Comparison of ENCODE assay signal across 1 cellular context in the genomic region with DNA sequence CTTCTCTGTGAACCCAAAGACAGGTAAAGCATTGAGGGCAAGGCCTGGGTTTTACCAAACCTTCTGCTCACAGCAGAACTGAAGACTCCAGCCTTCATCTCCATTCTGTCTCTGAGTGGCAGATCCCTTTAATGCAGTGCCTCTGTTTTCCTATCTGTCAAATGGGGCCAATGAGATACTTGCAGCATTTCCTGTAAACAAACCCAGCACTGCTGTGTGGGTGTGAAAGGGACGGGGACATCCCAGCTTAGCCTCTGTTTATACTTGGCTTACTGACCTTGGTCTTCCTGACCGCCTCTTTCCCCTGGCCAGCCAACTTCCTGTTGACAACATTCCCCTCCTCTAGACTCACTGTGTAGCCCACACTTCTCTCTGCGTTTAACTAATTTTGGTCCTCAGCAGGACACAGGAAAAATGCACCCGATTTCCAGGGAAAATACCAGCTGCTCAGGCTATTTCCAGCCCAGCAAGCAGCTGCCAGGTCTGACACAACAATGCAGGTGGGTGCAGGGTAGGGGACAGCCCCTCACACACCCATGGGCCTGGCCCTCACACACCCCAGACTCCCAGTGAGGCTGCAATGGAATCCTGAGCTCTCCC.
A peak's percentile ranks its signal among the peaks of the same experiment; 100 is the strongest.
TF ChIP-seq lines count a peak whose summit lies in the region.

No MANE protein-coding gene starts in this region.

TF ChIP-seq in HepG2, 621 proteins besides CTCF, POLR2A, EP300 and RAD21 (continued from another document and continues in another):
- TF ChIP-seq BCL6 (CRISPR knock-in tag; IDR thresholded peaks at IDR 0.05): peak; percentile 85
- TF ChIP-seq, protein P1, sequence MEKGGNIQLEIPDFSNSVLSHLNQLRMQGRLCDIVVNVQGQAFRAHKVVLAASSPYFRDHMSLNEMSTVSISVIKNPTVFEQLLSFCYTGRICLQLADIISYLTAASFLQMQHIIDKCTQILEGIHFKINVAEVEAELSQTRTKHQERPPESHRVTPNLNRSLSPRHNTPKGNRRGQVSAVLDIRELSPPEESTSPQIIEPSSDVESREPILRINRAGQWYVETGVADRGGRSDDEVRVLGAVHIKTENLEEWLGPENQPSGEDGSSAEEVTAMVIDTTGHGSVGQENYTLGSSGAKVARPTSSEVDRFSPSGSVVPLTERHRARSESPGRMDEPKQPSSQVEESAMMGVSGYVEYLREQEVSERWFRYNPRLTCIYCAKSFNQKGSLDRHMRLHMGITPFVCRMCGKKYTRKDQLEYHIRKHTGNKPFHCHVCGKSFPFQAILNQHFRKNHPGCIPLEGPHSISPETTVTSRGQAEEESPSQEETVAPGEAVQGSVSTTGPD (CRISPR knock-in tag; IDR thresholded peaks at IDR 0.05): no peak
- TF ChIP-seq, protein P2, sequence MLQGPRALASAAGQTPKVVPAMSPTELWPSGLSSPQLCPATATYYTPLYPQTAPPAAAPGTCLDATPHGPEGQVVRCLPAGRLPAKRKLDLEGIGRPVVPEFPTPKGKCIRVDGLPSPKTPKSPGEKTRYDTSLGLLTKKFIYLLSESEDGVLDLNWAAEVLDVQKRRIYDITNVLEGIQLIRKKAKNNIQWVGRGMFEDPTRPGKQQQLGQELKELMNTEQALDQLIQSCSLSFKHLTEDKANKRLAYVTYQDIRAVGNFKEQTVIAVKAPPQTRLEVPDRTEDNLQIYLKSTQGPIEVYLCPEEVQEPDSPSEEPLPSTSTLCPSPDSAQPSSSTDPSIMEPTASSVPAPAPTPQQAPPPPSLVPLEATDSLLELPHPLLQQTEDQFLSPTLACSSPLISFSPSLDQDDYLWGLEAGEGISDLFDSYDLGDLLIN (CRISPR knock-in tag; IDR thresholded peaks at IDR 0.05; ENCODE audit: borderline replicate concordance): no peak
- TF ChIP-seq ZNF160 (CRISPR knock-in tag; IDR thresholded peaks at IDR 0.05): 0 out of 2 replicates have a peak, but pooled peaks have one; percentile 50
- no peak for TF ChIP-seq JDP2 (CRISPR knock-in tag; IDR thresholded peaks at IDR 0.05; ENCODE audit: borderline replicate concordance)
- TF ChIP-seq, protein P3, sequence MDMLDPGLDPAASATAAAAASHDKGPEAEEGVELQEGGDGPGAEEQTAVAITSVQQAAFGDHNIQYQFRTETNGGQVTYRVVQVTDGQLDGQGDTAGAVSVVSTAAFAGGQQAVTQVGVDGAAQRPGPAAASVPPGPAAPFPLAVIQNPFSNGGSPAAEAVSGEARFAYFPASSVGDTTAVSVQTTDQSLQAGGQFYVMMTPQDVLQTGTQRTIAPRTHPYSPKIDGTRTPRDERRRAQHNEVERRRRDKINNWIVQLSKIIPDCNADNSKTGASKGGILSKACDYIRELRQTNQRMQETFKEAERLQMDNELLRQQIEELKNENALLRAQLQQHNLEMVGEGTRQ (IDR thresholded peaks at IDR 0.05; ENCODE audit: low read depth, low read length): no peak
- TF ChIP-seq, protein P3 (CRISPR knock-in tag; IDR thresholded peaks at IDR 0.05; ENCODE audit: borderline replicate concordance): no peak
- TF ChIP-seq ZSCAN21 (CRISPR knock-in tag; IDR thresholded peaks at IDR 0.05; ENCODE audit: borderline replicate concordance): 0 out of 2 replicates have a peak, but pooled peaks have one; percentile 62
- TF ChIP-seq, protein P4, sequence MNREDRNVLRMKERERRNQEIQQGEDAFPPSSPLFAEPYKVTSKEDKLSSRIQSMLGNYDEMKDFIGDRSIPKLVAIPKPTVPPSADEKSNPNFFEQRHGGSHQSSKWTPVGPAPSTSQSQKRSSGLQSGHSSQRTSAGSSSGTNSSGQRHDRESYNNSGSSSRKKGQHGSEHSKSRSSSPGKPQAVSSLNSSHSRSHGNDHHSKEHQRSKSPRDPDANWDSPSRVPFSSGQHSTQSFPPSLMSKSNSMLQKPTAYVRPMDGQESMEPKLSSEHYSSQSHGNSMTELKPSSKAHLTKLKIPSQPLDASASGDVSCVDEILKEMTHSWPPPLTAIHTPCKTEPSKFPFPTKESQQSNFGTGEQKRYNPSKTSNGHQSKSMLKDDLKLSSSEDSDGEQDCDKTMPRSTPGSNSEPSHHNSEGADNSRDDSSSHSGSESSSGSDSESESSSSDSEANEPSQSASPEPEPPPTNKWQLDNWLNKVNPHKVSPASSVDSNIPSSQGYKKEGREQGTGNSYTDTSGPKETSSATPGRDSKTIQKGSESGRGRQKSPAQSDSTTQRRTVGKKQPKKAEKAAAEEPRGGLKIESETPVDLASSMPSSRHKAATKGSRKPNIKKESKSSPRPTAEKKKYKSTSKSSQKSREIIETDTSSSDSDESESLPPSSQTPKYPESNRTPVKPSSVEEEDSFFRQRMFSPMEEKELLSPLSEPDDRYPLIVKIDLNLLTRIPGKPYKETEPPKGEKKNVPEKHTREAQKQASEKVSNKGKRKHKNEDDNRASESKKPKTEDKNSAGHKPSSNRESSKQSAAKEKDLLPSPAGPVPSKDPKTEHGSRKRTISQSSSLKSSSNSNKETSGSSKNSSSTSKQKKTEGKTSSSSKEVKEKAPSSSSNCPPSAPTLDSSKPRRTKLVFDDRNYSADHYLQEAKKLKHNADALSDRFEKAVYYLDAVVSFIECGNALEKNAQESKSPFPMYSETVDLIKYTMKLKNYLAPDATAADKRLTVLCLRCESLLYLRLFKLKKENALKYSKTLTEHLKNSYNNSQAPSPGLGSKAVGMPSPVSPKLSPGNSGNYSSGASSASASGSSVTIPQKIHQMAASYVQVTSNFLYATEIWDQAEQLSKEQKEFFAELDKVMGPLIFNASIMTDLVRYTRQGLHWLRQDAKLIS (CRISPR knock-in tag; IDR thresholded peaks at IDR 0.05): no peak
- no peak for TF ChIP-seq PAX8 (CRISPR knock-in tag; IDR thresholded peaks at IDR 0.05; ENCODE audit: borderline replicate concordance)
- peak; percentile 99 for TF ChIP-seq ETV5 (CRISPR knock-in tag; IDR thresholded peaks at IDR 0.05; ENCODE audit: borderline replicate concordance)
- peak; percentile 60; the same call in 1 of the 2 replicates for TF ChIP-seq ZNF790 (CRISPR knock-in tag; IDR thresholded peaks at IDR 0.05; ENCODE audit: borderline replicate concordance)
- TF ChIP-seq ZNF644 (CRISPR knock-in tag; IDR thresholded peaks at IDR 0.05; ENCODE audit: low read depth): peak; percentile 75
- TF ChIP-seq ETV6 (CRISPR knock-in tag; conservative IDR thresholded peaks at IDR 0.05): 0 out of 2 replicates have a peak, but pooled peaks have one; percentile 41
- peak; percentile 33 for TF ChIP-seq CBX1 (IDR thresholded peaks at IDR 0.05; ENCODE audit: low read depth)
- TF ChIP-seq SKI (IDR thresholded peaks at IDR 0.05; ENCODE audit: partially characterized antibody): peak; percentile 94
- peak; percentile 49; the same call in 1 of the 2 replicates for TF ChIP-seq CEBPG (CRISPR knock-in tag; IDR thresholded peaks at IDR 0.05)
- TF ChIP-seq, protein P5, sequence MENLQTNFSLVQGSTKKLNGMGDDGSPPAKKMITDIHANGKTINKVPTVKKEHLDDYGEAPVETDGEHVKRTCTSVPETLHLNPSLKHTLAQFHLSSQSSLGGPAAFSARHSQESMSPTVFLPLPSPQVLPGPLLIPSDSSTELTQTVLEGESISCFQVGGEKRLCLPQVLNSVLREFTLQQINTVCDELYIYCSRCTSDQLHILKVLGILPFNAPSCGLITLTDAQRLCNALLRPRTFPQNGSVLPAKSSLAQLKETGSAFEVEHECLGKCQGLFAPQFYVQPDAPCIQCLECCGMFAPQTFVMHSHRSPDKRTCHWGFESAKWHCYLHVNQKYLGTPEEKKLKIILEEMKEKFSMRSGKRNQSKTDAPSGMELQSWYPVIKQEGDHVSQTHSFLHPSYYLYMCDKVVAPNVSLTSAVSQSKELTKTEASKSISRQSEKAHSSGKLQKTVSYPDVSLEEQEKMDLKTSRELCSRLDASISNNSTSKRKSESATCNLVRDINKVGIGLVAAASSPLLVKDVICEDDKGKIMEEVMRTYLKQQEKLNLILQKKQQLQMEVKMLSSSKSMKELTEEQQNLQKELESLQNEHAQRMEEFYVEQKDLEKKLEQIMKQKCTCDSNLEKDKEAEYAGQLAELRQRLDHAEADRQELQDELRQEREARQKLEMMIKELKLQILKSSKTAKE (CRISPR knock-in tag; IDR thresholded peaks at IDR 0.05; ENCODE audit: borderline replicate concordance): peak; percentile 96
- TF ChIP-seq, protein P6, sequence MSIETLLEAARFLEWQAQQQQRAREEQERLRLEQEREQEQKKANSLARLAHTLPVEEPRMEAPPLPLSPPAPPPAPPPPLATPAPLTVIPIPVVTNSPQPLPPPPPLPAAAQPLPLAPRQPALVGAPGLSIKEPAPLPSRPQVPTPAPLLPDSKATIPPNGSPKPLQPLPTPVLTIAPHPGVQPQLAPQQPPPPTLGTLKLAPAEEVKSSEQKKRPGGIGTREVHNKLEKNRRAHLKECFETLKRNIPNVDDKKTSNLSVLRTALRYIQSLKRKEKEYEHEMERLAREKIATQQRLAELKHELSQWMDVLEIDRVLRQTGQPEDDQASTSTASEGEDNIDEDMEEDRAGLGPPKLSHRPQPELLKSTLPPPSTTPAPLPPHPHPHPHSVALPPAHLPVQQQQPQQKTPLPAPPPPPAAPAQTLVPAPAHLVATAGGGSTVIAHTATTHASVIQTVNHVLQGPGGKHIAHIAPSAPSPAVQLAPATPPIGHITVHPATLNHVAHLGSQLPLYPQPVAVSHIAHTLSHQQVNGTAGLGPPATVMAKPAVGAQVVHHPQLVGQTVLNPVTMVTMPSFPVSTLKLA (IDR thresholded peaks at IDR 0.05): peak; percentile 27; the same call in 1 of the 2 replicates
- peak; percentile 88; the same call in 1 of the 2 replicates for TF ChIP-seq ZNF292 (CRISPR knock-in tag; IDR thresholded peaks at IDR 0.05; ENCODE audit: borderline replicate concordance, low read depth)
- TF ChIP-seq ZFP37 (CRISPR knock-in tag; IDR thresholded peaks at IDR 0.05; ENCODE audit: borderline replicate concordance): 0 out of 2 replicates have a peak, but pooled peaks have one; percentile 82
- TF ChIP-seq TOPORS (CRISPR knock-in tag; IDR thresholded peaks at IDR 0.05): no peak
- peak; percentile 91 for TF ChIP-seq KAT8 (CRISPR knock-in tag; IDR thresholded peaks at IDR 0.05)
- TF ChIP-seq SMAD1 (CRISPR knock-in tag; IDR thresholded peaks at IDR 0.05; ENCODE audit: borderline replicate concordance, low read depth): peak; percentile 67; the same call in 1 of the 2 replicates
- 0 out of 2 replicates have a peak, but pooled peaks have one; percentile 57 for TF ChIP-seq ZNF564 (CRISPR knock-in tag; IDR thresholded peaks at IDR 0.05)
- TF ChIP-seq ZNF558 (CRISPR knock-in tag; IDR thresholded peaks at IDR 0.05; ENCODE audit: borderline replicate concordance): no peak
- peak; percentile 100 for TF ChIP-seq ADNP (CRISPR knock-in tag; IDR thresholded peaks at IDR 0.05)
- TF ChIP-seq, protein P7, sequence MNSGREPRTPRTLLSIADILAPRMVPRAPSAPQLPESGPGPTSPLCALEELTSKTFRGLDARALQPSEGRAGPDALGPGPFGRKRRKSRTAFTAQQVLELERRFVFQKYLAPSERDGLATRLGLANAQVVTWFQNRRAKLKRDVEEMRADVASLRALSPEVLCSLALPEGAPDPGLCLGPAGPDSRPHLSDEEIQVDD (CRISPR knock-in tag; IDR thresholded peaks at IDR 0.05; ENCODE audit: borderline replicate concordance): no peak; the same call in 1 of the 2 replicates
- no peak for TF ChIP-seq EHMT2 (IDR thresholded peaks at IDR 0.05; ENCODE audit: borderline replicate concordance, low read depth, low read length)
- TF ChIP-seq, protein P8, sequence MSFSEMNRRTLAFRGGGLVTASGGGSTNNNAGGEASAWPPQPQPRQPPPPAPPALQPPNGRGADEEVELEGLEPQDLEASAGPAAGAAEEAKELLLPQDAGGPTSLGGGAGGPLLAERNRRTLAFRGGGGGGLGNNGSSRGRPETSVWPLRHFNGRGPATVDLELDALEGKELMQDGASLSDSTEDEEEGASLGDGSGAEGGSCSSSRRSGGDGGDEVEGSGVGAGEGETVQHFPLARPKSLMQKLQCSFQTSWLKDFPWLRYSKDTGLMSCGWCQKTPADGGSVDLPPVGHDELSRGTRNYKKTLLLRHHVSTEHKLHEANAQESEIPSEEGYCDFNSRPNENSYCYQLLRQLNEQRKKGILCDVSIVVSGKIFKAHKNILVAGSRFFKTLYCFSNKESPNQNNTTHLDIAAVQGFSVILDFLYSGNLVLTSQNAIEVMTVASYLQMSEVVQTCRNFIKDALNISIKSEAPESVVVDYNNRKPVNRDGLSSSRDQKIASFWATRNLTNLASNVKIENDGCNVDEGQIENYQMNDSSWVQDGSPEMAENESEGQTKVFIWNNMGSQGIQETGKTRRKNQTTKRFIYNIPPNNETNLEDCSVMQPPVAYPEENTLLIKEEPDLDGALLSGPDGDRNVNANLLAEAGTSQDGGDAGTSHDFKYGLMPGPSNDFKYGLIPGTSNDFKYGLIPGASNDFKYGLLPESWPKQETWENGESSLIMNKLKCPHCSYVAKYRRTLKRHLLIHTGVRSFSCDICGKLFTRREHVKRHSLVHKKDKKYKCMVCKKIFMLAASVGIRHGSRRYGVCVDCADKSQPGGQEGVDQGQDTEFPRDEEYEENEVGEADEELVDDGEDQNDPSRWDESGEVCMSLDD (CRISPR knock-in tag; IDR thresholded peaks at IDR 0.05; ENCODE audit: borderline replicate concordance): no peak; the same call in 1 of the 2 replicates
- TF ChIP-seq ZNF83 (CRISPR knock-in tag; IDR thresholded peaks at IDR 0.05; ENCODE audit: borderline replicate concordance): no peak
- TF ChIP-seq, protein P9, sequence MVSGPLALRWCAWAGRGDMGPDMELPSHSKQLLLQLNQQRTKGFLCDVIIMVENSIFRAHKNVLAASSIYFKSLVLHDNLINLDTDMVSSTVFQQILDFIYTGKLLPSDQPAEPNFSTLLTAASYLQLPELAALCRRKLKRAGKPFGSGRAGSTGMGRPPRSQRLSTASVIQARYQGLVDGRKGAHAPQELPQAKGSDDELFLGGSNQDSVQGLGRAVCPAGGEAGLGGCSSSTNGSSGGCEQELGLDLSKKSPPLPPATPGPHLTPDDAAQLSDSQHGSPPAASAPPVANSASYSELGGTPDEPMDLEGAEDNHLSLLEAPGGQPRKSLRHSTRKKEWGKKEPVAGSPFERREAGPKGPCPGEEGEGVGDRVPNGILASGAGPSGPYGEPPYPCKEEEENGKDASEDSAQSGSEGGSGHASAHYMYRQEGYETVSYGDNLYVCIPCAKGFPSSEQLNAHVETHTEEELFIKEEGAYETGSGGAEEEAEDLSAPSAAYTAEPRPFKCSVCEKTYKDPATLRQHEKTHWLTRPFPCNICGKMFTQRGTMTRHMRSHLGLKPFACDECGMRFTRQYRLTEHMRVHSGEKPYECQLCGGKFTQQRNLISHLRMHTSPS (CRISPR knock-in tag; IDR thresholded peaks at IDR 0.05; ENCODE audit: low read depth): peak; percentile 73; the same call in 1 of the 2 replicates
- TF ChIP-seq MAZ (IDR thresholded peaks at IDR 0.05; ENCODE audit: borderline replicate concordance, low read depth, low read length): no peak
- peak; percentile 58; the same call in 1 of the 2 replicates for TF ChIP-seq MAZ (CRISPR knock-in tag; IDR thresholded peaks at IDR 0.05; ENCODE audit: low read depth)
